In the genomic region with DNA sequence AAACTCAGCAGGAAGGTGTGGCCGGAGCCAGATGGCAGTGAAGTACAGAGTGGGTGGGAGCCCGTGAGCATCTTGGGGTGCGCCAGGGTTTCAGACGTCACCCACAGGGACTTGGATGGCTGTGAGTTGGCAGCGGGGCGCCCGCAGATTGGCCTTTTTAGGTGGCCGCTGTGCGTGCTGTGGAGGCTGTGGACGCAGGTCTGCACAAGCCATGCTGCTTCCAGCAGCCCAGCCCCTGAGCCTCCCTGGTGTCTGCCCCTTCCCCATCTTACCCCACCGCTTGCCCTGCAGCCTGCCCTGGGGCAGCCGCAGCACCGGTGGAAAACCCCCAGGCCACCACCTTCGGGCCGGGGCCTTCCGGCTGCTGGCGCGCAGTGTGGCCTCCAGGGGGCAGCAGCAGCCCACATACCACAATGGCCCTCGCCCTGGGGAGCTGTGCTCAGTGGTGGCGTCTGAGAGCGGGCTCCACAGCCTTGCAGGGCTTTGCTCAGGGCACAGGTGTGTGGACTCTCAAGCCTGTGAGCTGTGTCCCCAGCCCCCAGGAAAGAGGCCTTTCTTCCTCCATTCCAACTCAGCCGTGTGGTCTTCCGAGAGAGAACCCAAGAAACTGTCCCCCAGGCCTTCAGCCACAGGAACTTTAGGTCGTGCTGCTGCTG, we compare ENCODE assay signal across 1 cellular context.
TF ChIP-seq lines count a peak whose summit lies in the region.

No MANE protein-coding gene starts in this region.

TF ChIP-seq in GM12878, 131 proteins besides CTCF, POLR2A, EP300 and RAD21 (continued from another document):
- TF ChIP-seq, protein P1, sequence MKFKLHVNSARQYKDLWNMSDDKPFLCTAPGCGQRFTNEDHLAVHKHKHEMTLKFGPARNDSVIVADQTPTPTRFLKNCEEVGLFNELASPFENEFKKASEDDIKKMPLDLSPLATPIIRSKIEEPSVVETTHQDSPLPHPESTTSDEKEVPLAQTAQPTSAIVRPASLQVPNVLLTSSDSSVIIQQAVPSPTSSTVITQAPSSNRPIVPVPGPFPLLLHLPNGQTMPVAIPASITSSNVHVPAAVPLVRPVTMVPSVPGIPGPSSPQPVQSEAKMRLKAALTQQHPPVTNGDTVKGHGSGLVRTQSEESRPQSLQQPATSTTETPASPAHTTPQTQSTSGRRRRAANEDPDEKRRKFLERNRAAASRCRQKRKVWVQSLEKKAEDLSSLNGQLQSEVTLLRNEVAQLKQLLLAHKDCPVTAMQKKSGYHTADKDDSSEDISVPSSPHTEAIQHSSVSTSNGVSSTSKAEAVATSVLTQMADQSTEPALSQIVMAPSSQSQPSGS (IDR thresholded peaks at IDR 0.05; ENCODE audit: low read length), result no peak
- no peak for TF ChIP-seq CBFB (IDR thresholded peaks at IDR 0.05; ENCODE audit: low read depth)
- TF ChIP-seq RUNX3 (IDR thresholded peaks at IDR 0.05; ENCODE audit: low read length), result peak; percentile 55
- no peak for TF ChIP-seq PAX8 (IDR thresholded peaks at IDR 0.05)
- no peak for TF ChIP-seq POLR2AphosphoS2 (IDR thresholded peaks at IDR 0.05; ENCODE audit: low read depth, low read length)
- TF ChIP-seq SREBF2 (IDR thresholded peaks at IDR 0.05; ENCODE audit: low read length), result no peak
- TF ChIP-seq, protein P2, sequence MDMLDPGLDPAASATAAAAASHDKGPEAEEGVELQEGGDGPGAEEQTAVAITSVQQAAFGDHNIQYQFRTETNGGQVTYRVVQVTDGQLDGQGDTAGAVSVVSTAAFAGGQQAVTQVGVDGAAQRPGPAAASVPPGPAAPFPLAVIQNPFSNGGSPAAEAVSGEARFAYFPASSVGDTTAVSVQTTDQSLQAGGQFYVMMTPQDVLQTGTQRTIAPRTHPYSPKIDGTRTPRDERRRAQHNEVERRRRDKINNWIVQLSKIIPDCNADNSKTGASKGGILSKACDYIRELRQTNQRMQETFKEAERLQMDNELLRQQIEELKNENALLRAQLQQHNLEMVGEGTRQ (IDR thresholded peaks at IDR 0.05; ENCODE audit: borderline replicate concordance, low read depth, low read length), result no peak
- no peak for TF ChIP-seq TBL1XR1 (IDR thresholded peaks at IDR 0.05; ENCODE audit: low read depth, low read length)
- TF ChIP-seq WRNIP1 (IDR thresholded peaks at IDR 0.05; ENCODE audit: borderline replicate concordance, low read depth, low read length), result no peak
- TF ChIP-seq MYB (IDR thresholded peaks at IDR 0.05; ENCODE audit: borderline replicate concordance, low read depth, low read length), result no peak
- TF ChIP-seq ZNF274 (IDR thresholded peaks at IDR 0.05; ENCODE audit: insufficient read depth, insufficient read length), result no peak
- TF ChIP-seq, protein P3, sequence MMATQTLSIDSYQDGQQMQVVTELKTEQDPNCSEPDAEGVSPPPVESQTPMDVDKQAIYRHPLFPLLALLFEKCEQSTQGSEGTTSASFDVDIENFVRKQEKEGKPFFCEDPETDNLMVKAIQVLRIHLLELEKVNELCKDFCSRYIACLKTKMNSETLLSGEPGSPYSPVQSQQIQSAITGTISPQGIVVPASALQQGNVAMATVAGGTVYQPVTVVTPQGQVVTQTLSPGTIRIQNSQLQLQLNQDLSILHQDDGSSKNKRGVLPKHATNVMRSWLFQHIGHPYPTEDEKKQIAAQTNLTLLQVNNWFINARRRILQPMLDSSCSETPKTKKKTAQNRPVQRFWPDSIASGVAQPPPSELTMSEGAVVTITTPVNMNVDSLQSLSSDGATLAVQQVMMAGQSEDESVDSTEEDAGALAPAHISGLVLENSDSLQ (IDR thresholded peaks at IDR 0.05), result no peak
- TF ChIP-seq CBX5 (IDR thresholded peaks at IDR 0.05; ENCODE audit: low read depth), result no peak
- TF ChIP-seq, protein P4, sequence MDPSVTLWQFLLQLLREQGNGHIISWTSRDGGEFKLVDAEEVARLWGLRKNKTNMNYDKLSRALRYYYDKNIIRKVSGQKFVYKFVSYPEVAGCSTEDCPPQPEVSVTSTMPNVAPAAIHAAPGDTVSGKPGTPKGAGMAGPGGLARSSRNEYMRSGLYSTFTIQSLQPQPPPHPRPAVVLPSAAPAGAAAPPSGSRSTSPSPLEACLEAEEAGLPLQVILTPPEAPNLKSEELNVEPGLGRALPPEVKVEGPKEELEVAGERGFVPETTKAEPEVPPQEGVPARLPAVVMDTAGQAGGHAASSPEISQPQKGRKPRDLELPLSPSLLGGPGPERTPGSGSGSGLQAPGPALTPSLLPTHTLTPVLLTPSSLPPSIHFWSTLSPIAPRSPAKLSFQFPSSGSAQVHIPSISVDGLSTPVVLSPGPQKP (IDR thresholded peaks at IDR 0.05; ENCODE audit: low read depth, low read length), result 0 out of 2 replicates have a peak, but pooled peaks have one; percentile 47
- 0 out of 2 replicates have a peak, but pooled peaks have one; percentile 70 for TF ChIP-seq SMARCA5 (IDR thresholded peaks at IDR 0.05)
- TF ChIP-seq CREM (IDR thresholded peaks at IDR 0.05; ENCODE audit: low read depth), result no peak
- TF ChIP-seq GATAD2B (conservative IDR thresholded peaks at IDR 0.05; ENCODE audit: low read depth), result peak; percentile 88
- TF ChIP-seq, protein P5, sequence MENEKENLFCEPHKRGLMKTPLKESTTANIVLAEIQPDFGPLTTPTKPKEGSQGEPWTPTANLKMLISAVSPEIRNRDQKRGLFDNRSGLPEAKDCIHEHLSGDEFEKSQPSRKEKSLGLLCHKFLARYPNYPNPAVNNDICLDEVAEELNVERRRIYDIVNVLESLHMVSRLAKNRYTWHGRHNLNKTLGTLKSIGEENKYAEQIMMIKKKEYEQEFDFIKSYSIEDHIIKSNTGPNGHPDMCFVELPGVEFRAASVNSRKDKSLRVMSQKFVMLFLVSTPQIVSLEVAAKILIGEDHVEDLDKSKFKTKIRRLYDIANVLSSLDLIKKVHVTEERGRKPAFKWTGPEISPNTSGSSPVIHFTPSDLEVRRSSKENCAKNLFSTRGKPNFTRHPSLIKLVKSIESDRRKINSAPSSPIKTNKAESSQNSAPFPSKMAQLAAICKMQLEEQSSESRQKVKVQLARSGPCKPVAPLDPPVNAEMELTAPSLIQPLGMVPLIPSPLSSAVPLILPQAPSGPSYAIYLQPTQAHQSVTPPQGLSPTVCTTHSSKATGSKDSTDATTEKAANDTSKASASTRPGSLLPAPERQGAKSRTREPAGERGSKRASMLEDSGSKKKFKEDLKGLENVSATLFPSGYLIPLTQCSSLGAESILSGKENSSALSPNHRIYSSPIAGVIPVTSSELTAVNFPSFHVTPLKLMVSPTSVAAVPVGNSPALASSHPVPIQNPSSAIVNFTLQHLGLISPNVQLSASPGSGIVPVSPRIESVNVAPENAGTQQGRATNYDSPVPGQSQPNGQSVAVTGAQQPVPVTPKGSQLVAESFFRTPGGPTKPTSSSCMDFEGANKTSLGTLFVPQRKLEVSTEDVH (IDR thresholded peaks at IDR 0.05; ENCODE audit: low read depth, partially characterized antibody), result no peak
- TF ChIP-seq, protein P6, sequence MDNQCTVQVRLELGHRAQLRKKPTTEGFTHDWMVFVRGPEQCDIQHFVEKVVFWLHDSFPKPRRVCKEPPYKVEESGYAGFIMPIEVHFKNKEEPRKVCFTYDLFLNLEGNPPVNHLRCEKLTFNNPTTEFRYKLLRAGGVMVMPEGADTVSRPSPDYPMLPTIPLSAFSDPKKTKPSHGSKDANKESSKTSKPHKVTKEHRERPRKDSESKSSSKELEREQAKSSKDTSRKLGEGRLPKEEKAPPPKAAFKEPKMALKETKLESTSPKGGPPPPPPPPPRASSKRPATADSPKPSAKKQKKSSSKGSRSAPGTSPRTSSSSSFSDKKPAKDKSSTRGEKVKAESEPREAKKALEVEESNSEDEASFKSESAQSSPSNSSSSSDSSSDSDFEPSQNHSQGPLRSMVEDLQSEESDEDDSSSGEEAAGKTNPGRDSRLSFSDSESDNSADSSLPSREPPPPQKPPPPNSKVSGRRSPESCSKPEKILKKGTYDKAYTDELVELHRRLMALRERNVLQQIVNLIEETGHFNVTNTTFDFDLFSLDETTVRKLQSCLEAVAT (IDR thresholded peaks at IDR 0.05), result no peak
- TF ChIP-seq ZNF24 (IDR thresholded peaks at IDR 0.05), result peak; percentile 79
- TF ChIP-seq, protein P7, sequence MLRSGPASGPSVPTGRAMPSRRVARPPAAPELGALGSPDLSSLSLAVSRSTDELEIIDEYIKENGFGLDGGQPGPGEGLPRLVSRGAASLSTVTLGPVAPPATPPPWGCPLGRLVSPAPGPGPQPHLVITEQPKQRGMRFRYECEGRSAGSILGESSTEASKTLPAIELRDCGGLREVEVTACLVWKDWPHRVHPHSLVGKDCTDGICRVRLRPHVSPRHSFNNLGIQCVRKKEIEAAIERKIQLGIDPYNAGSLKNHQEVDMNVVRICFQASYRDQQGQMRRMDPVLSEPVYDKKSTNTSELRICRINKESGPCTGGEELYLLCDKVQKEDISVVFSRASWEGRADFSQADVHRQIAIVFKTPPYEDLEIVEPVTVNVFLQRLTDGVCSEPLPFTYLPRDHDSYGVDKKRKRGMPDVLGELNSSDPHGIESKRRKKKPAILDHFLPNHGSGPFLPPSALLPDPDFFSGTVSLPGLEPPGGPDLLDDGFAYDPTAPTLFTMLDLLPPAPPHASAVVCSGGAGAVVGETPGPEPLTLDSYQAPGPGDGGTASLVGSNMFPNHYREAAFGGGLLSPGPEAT (IDR thresholded peaks at IDR 0.05; ENCODE audit: low read depth), result 0 out of 2 replicates have a peak, but pooled peaks have one; percentile 30
- no peak for TF ChIP-seq RFX5 (IDR thresholded peaks at IDR 0.05; ENCODE audit: low read depth, low read length)
- no peak for TF ChIP-seq JUND (IDR thresholded peaks at IDR 0.05; ENCODE audit: low read depth, low read length)
- TF ChIP-seq POU2F2 (IDR thresholded peaks at IDR 0.05; ENCODE audit: borderline replicate concordance, low read depth, low read length), result no peak
- TF ChIP-seq LARP7 (IDR thresholded peaks at IDR 0.05), result 0 out of 2 replicates have a peak, but pooled peaks have one; percentile 34
- no peak for TF ChIP-seq YBX1 (IDR thresholded peaks at IDR 0.05)
- TF ChIP-seq, protein P8, sequence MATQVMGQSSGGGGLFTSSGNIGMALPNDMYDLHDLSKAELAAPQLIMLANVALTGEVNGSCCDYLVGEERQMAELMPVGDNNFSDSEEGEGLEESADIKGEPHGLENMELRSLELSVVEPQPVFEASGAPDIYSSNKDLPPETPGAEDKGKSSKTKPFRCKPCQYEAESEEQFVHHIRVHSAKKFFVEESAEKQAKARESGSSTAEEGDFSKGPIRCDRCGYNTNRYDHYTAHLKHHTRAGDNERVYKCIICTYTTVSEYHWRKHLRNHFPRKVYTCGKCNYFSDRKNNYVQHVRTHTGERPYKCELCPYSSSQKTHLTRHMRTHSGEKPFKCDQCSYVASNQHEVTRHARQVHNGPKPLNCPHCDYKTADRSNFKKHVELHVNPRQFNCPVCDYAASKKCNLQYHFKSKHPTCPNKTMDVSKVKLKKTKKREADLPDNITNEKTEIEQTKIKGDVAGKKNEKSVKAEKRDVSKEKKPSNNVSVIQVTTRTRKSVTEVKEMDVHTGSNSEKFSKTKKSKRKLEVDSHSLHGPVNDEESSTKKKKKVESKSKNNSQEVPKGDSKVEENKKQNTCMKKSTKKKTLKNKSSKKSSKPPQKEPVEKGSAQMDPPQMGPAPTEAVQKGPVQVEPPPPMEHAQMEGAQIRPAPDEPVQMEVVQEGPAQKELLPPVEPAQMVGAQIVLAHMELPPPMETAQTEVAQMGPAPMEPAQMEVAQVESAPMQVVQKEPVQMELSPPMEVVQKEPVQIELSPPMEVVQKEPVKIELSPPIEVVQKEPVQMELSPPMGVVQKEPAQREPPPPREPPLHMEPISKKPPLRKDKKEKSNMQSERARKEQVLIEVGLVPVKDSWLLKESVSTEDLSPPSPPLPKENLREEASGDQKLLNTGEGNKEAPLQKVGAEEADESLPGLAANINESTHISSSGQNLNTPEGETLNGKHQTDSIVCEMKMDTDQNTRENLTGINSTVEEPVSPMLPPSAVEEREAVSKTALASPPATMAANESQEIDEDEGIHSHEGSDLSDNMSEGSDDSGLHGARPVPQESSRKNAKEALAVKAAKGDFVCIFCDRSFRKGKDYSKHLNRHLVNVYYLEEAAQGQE (IDR thresholded peaks at IDR 0.05; ENCODE audit: low read depth, low read length), result no peak
- TF ChIP-seq NFYA (IDR thresholded peaks at IDR 0.05; ENCODE audit: borderline replicate concordance, low read depth, low read length), result no peak
- TF ChIP-seq, protein P9, sequence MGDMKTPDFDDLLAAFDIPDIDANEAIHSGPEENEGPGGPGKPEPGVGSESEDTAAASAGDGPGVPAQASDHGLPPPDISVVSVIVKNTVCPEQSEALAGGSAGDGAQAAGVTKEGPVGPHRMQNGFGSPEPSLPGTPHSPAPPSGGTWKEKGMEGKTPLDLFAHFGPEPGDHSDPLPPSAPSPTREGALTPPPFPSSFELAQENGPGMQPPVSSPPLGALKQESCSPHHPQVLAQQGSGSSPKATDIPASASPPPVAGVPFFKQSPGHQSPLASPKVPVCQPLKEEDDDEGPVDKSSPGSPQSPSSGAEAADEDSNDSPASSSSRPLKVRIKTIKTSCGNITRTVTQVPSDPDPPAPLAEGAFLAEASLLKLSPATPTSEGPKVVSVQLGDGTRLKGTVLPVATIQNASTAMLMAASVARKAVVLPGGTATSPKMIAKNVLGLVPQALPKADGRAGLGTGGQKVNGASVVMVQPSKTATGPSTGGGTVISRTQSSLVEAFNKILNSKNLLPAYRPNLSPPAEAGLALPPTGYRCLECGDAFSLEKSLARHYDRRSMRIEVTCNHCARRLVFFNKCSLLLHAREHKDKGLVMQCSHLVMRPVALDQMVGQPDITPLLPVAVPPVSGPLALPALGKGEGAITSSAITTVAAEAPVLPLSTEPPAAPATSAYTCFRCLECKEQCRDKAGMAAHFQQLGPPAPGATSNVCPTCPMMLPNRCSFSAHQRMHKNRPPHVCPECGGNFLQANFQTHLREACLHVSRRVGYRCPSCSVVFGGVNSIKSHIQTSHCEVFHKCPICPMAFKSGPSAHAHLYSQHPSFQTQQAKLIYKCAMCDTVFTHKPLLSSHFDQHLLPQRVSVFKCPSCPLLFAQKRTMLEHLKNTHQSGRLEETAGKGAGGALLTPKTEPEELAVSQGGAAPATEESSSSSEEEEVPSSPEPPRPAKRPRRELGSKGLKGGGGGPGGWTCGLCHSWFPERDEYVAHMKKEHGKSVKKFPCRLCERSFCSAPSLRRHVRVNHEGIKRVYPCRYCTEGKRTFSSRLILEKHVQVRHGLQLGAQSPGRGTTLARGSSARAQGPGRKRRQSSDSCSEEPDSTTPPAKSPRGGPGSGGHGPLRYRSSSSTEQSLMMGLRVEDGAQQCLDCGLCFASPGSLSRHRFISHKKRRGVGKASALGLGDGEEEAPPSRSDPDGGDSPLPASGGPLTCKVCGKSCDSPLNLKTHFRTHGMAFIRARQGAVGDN (IDR thresholded peaks at IDR 0.05), result no peak
- TF ChIP-seq IKZF1 (conservative IDR thresholded peaks at IDR 0.05), result peak; percentile 51
- TF ChIP-seq MEF2B (IDR thresholded peaks at IDR 0.05; ENCODE audit: partially characterized antibody, poor library complexity, severe bottlenecking), result no peak
- TF ChIP-seq PML (IDR thresholded peaks at IDR 0.05; ENCODE audit: low read length), result no peak
- TF ChIP-seq, protein P10, sequence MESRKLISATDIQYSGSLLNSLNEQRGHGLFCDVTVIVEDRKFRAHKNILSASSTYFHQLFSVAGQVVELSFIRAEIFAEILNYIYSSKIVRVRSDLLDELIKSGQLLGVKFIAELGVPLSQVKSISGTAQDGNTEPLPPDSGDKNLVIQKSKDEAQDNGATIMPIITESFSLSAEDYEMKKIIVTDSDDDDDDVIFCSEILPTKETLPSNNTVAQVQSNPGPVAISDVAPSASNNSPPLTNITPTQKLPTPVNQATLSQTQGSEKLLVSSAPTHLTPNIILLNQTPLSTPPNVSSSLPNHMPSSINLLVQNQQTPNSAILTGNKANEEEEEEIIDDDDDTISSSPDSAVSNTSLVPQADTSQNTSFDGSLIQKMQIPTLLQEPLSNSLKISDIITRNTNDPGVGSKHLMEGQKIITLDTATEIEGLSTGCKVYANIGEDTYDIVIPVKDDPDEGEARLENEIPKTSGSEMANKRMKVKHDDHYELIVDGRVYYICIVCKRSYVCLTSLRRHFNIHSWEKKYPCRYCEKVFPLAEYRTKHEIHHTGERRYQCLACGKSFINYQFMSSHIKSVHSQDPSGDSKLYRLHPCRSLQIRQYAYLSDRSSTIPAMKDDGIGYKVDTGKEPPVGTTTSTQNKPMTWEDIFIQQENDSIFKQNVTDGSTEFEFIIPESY (IDR thresholded peaks at IDR 0.05), result no peak
- no peak for TF ChIP-seq MXI1 (IDR thresholded peaks at IDR 0.05; ENCODE audit: low read depth, low read length)
- TF ChIP-seq NFIC (IDR thresholded peaks at IDR 0.05; ENCODE audit: low read depth, low read length), result no peak
